ENCODE assay signal across 15 cellular contexts in the genomic region with DNA sequence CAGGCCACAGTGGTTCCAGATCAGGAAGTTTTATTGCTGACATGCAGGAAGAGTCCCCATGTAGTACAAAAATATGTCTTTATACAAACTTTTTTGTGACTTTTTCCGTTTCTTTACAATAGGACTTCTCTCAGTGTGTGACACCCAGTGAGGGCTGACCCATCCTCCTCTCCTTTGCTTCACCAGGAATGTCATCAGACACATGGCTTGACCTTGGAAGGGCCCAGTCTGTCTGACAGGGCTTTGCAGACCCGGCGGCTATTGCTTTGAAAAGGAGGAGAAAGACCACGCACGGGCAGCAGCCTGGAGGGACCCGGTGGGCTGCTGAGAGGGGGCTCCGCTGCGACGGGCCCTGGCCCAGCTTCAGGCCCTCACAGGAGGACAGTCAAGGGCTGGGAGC. TPM values are rescaled to one million over a fixed set of nuclear protein-coding genes. Genes with fewer than 3 reads are reported as not detected.
DNase-seq lines count a peak whose midpoint lies in the region; FAIRE-seq and TF ChIP-seq lines count a peak whose summit lies in the region.
"Had no signal": no experiment of that assay in that cellular context is flagged by ENCODE, and none has a peak within 500 bp of the region (broad histone marks: within the 10 kb centered on the region; RNA-seq: fewer than 3 reads in every experiment).

No MANE protein-coding gene starts in this region.

- no peaks in the 10 kb centered on the region for H3K9me1 ChIP-seq in endothelial cell of umbilical vein (replicated peaks; ENCODE audit: control insufficient read depth, extremely low read depth, insufficient read depth, low read length)

- H3K4me2 ChIP-seq in endothelial cell of umbilical vein (ENCODE audit: insufficient read depth, low read length): no peak overlapping the region
- H3K4me2 ChIP-seq: A549 had no signal

- H3K36me3 ChIP-seq in endothelial cell of umbilical vein (ENCODE audit: control insufficient read depth in 2 of 2, extremely low read depth in 1 of 2, insufficient read depth in 2 of 2, low read length in 2 of 2): peaks cover 0 to 5% of the 10 kb centered on the region in 2 experiments
- peaks cover 57% of the 10 kb centered on the region for H3K36me3 ChIP-seq in neutrophil

- FAIRE-seq in endothelial cell of umbilical vein (lab: Jason Lieb, UNC): no peak
- FAIRE-seq: A549, D721Med had no signal

- H3K9me3 ChIP-seq in endothelial cell of umbilical vein (replicated peaks; ENCODE audit: control insufficient read depth, insufficient read depth, low read length) (no peaks in the 10 kb centered on the region), neutrophil (no peaks in the 10 kb centered on the region)
- H3K9me3 ChIP-seq: A549 had no signal

- peak overlapping the region; percentile 71 for H3K27ac Mint-ChIP-seq in activated naive CD4-positive, alpha-beta T cell treated with anti-CD3 and anti-CD28 coated beads, Interleukin-2, amount 10 ng/mL, durations not matched to agents 7 days and 5 days
- H3K27ac Mint-ChIP-seq in CD14-positive monocyte: peak overlapping the region in 1 of 7 donors; percentile 30
- H3K27ac Mint-ChIP-seq: activated B cell treated with CpG ODN at 0.5 μM for 24 hours; activated T-cell treated with anti-CD3 and anti-CD28 coated beads, Interleukin-2, amount 50 U/mL, for 24 hours had no signal

- no peak overlapping the region for H2AFZ ChIP-seq in endothelial cell of umbilical vein (ENCODE audit: low read depth, low read length)

- CTCF ChIA-PET in activated naive CD4-positive, alpha-beta T cell treated with anti-CD3 and anti-CD28 coated beads, Interleukin-2, amount 10 ng/mL, durations not matched to agents 7 days and 5 days (lab: Charles Lee): no interaction called here
- CTCF ChIA-PET in endothelial cell of umbilical vein (lab: Charles Lee): interaction anchor here (1.5 kb wide), 1 partner anchor 81 kb away, joined by 3 read pairs; no protein-coding TSS in a partner anchor

- H3K27me3 ChIP-seq in endothelial cell of umbilical vein (ENCODE audit: control insufficient read depth in 2 of 2, insufficient read depth in 2 of 2, low read length in 2 of 2) (no peaks in the 10 kb centered on the region), neutrophil (no peaks in the 10 kb centered on the region)

- peaks cover 20% of the 10 kb centered on the region for H3K4me1 Mint-ChIP-seq in activated naive CD4-positive, alpha-beta T cell treated with anti-CD3 and anti-CD28 coated beads, Interleukin-2, amount 10 ng/mL, durations not matched to agents 7 days and 5 days
- H3K4me1 Mint-ChIP-seq in CD14-positive monocyte: peaks cover 20% of the 10 kb centered on the region

- dilution Hi-C loops in endothelial cell of umbilical vein (cut with MboI; ENCODE audit: extremely low pct_ligation_motif_present, low sequenced_read_pairs): no loop called here

- no peaks in the 10 kb centered on the region for H3K79me2 ChIP-seq in endothelial cell of umbilical vein (ENCODE audit: control insufficient read depth, insufficient read depth, low read length)

- BruUV-seq in endothelial cell of umbilical vein (replicated peaks; lab: Mats Ljungman, UMichigan): TSS peak; percentile 51

- no peak overlapping the region for H3K9ac ChIP-seq in endothelial cell of umbilical vein (replicated peaks; ENCODE audit: extremely low read depth, insufficient read depth, low read length)

- H3K27ac ChIP-seq in endothelial cell of umbilical vein (ENCODE audit: insufficient read depth, low read depth, low read length): no peak overlapping the region
- H3K27ac ChIP-seq in neutrophil: peak overlapping the region; percentile 88

- H3K4me3 ChIP-seq in endothelial cell of umbilical vein (replicated peaks in 1 of 3; ENCODE audit: insufficient read depth in 1 of 3, low read depth in 1 of 3, low read length in 3 of 3) (no peak overlapping the region), neutrophil (ENCODE audit: low read depth in 1 of 2, low read length in 1 of 2) (no peak overlapping the region)
- H3K4me3 ChIP-seq: A549 had no signal

- no peaks in the 10 kb centered on the region for H3K9me3 Mint-ChIP-seq in activated naive CD4-positive, alpha-beta T cell treated with anti-CD3 and anti-CD28 coated beads, Interleukin-2, amount 10 ng/mL, durations not matched to agents 7 days and 5 days
- H3K9me3 Mint-ChIP-seq in CD14-positive monocyte: peaks cover 0 to 2% (median 0%) of the 10 kb centered on the region in 7 donors
- H3K9me3 Mint-ChIP-seq: activated B cell treated with CpG ODN at 0.5 μM for 24 hours; activated T-cell treated with anti-CD3 and anti-CD28 coated beads, Interleukin-2, amount 50 U/mL, for 24 hours; HFFc6; naive thymus-derived CD8-positive, alpha-beta T cell had no signal

- intact Hi-C loops in endothelial cell of umbilical vein (cut with micrococcal nuclease): no loop called here
- intact Hi-C loops in CD14-positive monocyte (cut with micrococcal nuclease): no loop called here

- H3K27me3 Mint-ChIP-seq in activated naive CD4-positive, alpha-beta T cell treated with anti-CD3 and anti-CD28 coated beads, Interleukin-2, amount 10 ng/mL, durations not matched to agents 7 days and 5 days: peaks cover 4% of the 10 kb centered on the region
- peaks cover 0 to 1% (median 0%) of the 10 kb centered on the region in 3 donors for H3K27me3 Mint-ChIP-seq in CD14-positive monocyte (ENCODE audit: low read depth in 3 of 3)
- H3K27me3 Mint-ChIP-seq: activated B cell treated with CpG ODN at 0.5 μM for 24 hours; activated T-cell treated with anti-CD3 and anti-CD28 coated beads, Interleukin-2, amount 50 U/mL, for 24 hours had no signal

- H3K4me3 Mint-ChIP-seq in activated naive CD4-positive, alpha-beta T cell treated with anti-CD3 and anti-CD28 coated beads, Interleukin-2, amount 10 ng/mL, durations not matched to agents 7 days and 5 days: no peak overlapping the region
- H3K4me3 Mint-ChIP-seq in CD14-positive monocyte: no peak overlapping the region
- H3K4me3 Mint-ChIP-seq: activated B cell treated with CpG ODN at 0.5 μM for 24 hours; activated T-cell treated with anti-CD3 and anti-CD28 coated beads, Interleukin-2, amount 50 U/mL, for 24 hours; HFFc6; naive thymus-derived CD8-positive, alpha-beta T cell had no signal

- H3K36me3 Mint-ChIP-seq in activated naive CD4-positive, alpha-beta T cell treated with anti-CD3 and anti-CD28 coated beads, Interleukin-2, amount 10 ng/mL, durations not matched to agents 7 days and 5 days: peaks cover 18% of the 10 kb centered on the region
- H3K36me3 Mint-ChIP-seq in CD14-positive monocyte: peaks cover 38 to 49% of the 10 kb centered on the region in 2 donors

- no peak for DNase-seq in activated naive CD4-positive, alpha-beta T cell treated with anti-CD3 and anti-CD28 coated beads, Interleukin-2, amount 10 ng/mL, durations not matched to agents 7 days and 5 days
- DNase-seq in activated naive CD4-positive, alpha-beta T cell (lab: John Stamatoyannopoulos, UW): no peak
- no peak for DNase-seq in endothelial cell of umbilical vein (ENCODE audit: low read depth, low spot score)
- no peak for DNase-seq in NCI-H748 treated with DMSO at 0.1 percent for 48 hours (lab: John Stamatoyannopoulos, UW)
- DNase-seq in CD14-positive monocyte (ENCODE audit: low spot score): no peak
- DNase-seq: activated B cell treated with CpG ODN at 0.5 μM for 24 hours; activated CD4-positive, alpha-beta T cell treated with anti-CD3 and anti-CD28 coated beads, Interleukin-2, amount 50 U/mL, for 48 hours; activated T-cell treated with anti-CD3 and anti-CD28 coated beads, Interleukin-2, amount 50 U/mL, for 24 hours; amniotic stem cell; HFFc6; naive thymus-derived CD8-positive, alpha-beta T cell; posterior cingulate gyrus had no signal

- H4K20me1 ChIP-seq in endothelial cell of umbilical vein (replicated peaks; ENCODE audit: control insufficient read depth, extremely low read depth, insufficient read depth, low read length): no peaks in the 10 kb centered on the region

- POLR2A ChIA-PET in endothelial cell of umbilical vein (lab: Charles Lee): no interaction called here

- TF ChIP-seq POLR2A in endothelial cell of umbilical vein (IDR thresholded peaks at IDR 0.05; ENCODE audit: low read depth, low read length): no peak

- H3K4me1 ChIP-seq in endothelial cell of umbilical vein (ENCODE audit: control insufficient read depth, extremely low read depth, insufficient read depth, low read length): peaks cover 25% of the 10 kb centered on the region
- peaks cover 60 to 62% of the 10 kb centered on the region in 2 experiments for H3K4me1 ChIP-seq in neutrophil (ENCODE audit: control insufficient read depth in 1 of 2, insufficient read depth in 1 of 2, low read depth in 1 of 2, low read length in 1 of 2)

- TF ChIP-seq CTCF in endothelial cell of umbilical vein (IDR thresholded peaks at IDR 0.05; ENCODE audit: extremely low read depth in 1 of 2, insufficient read depth in 1 of 2, low read depth in 1 of 2, low read length in 2 of 2): no peak
- no peak for TF ChIP-seq CTCF in neutrophil (IDR thresholded peaks at IDR 0.05)
- TF ChIP-seq CTCF in CD14-positive monocyte (IDR thresholded peaks at IDR 0.05): no peak

RNA-seq across cellular contexts. Expression of a gene that starts 16.2 kb away (rescaled TPM):
- 63.2 and 64.7 TPM in 2 replicates for total RNA-seq in endothelial cell of umbilical vein
- polyA plus RNA-seq in endothelial cell of umbilical vein (132 and 255 TPM in 2 replicates), CD14-positive monocyte (10 to 100 TPM; 16.6 to 19.1 TPM)
- polyA plus RNA-seq in endothelial cell of umbilical vein (2011; cell fraction: cytosol; rRNA removed): 42.8 and 79.0 TPM in 2 replicates
- 14.7 and 18.7 TPM in 2 replicates for polyA plus RNA-seq in endothelial cell of umbilical vein (2011; cell fraction: nucleus; rRNA removed)
- polyA plus RNA-seq in endothelial cell of umbilical vein (2012): 37.9 and 66.8 TPM in 2 replicates
- polyA minus RNA-seq in endothelial cell of umbilical vein: 9.2 and 12.4 TPM in 2 replicates
- polyA minus RNA-seq in endothelial cell of umbilical vein (2011; cell fraction: cytosol; rRNA and poly(A)+ RNA removed): 3.6 TPM
- 2.0 and 3.8 TPM in 2 replicates for polyA minus RNA-seq in endothelial cell of umbilical vein (2011; cell fraction: nucleus; rRNA and poly(A)+ RNA removed)

RNA-seq across cellular contexts. Expression of a gene that starts 33.4 kb away (rescaled TPM):
- total RNA-seq in endothelial cell of umbilical vein: 5.1 and 7.2 TPM in 2 replicates
- polyA plus RNA-seq in endothelial cell of umbilical vein: 1.6 and 1.8 TPM in 2 replicates
- 0.72 and 0.76 TPM in 2 replicates for polyA plus RNA-seq in endothelial cell of umbilical vein (2011; cell fraction: cytosol; rRNA removed)
- 26.0 and 27.2 TPM in 2 replicates for polyA plus RNA-seq in endothelial cell of umbilical vein (2011; cell fraction: nucleus; rRNA removed)
- polyA plus RNA-seq in endothelial cell of umbilical vein (2012): 3.2 and 4.3 TPM in 2 replicates
- 0.68 and 1.5 TPM in 2 replicates for polyA minus RNA-seq in endothelial cell of umbilical vein
- polyA minus RNA-seq in endothelial cell of umbilical vein (2011; cell fraction: cytosol; rRNA and poly(A)+ RNA removed): 0.61 TPM
- polyA minus RNA-seq in endothelial cell of umbilical vein (2011; cell fraction: nucleus; rRNA and poly(A)+ RNA removed): 3.9 and 5.1 TPM in 2 replicates
- polyA plus RNA-seq in CD14-positive monocyte: not detected

RNA-seq across cellular contexts. Expression of a gene that starts 46.1 kb away (rescaled TPM):
- total RNA-seq in endothelial cell of umbilical vein: 35.2 and 36.8 TPM in 2 replicates
- polyA plus RNA-seq in endothelial cell of umbilical vein (20.8 and 21.4 TPM in 2 replicates), CD14-positive monocyte (10 to 100 TPM; 40.2 to 65.9 TPM)
- 19.7 and 22.9 TPM in 2 replicates for polyA plus RNA-seq in endothelial cell of umbilical vein (2011; cell fraction: cytosol; rRNA removed)
- polyA plus RNA-seq in endothelial cell of umbilical vein (2011; cell fraction: nucleus; rRNA removed): 25.5 and 29.9 TPM in 2 replicates
- polyA plus RNA-seq in endothelial cell of umbilical vein (2012): 13.3 and 14.5 TPM in 2 replicates
- 26.0 and 37.4 TPM in 2 replicates for polyA minus RNA-seq in endothelial cell of umbilical vein
- 4.6 TPM for polyA minus RNA-seq in endothelial cell of umbilical vein (2011; cell fraction: cytosol; rRNA and poly(A)+ RNA removed)
- 7.8 and 8.1 TPM in 2 replicates for polyA minus RNA-seq in endothelial cell of umbilical vein (2011; cell fraction: nucleus; rRNA and poly(A)+ RNA removed)

RNA-seq across cellular contexts. Expression of a gene that starts 58.1 kb away (rescaled TPM):
- 38.2 and 40.3 TPM in 2 replicates for total RNA-seq in endothelial cell of umbilical vein
- polyA plus RNA-seq in endothelial cell of umbilical vein (76.9 and 98.5 TPM in 2 replicates), CD14-positive monocyte (100 to 1,000 TPM; 224 to 234 TPM)
- polyA plus RNA-seq in endothelial cell of umbilical vein (2011; cell fraction: cytosol; rRNA removed): 79.3 and 82.5 TPM in 2 replicates
- polyA plus RNA-seq in endothelial cell of umbilical vein (2011; cell fraction: nucleus; rRNA removed): 19.2 and 23.5 TPM in 2 replicates
- polyA plus RNA-seq in endothelial cell of umbilical vein (2012): 39.0 and 62.6 TPM in 2 replicates
- polyA minus RNA-seq in endothelial cell of umbilical vein: 35.9 and 40.8 TPM in 2 replicates
- polyA minus RNA-seq in endothelial cell of umbilical vein (2011; cell fraction: cytosol; rRNA and poly(A)+ RNA removed): 26.2 TPM
- polyA minus RNA-seq in endothelial cell of umbilical vein (2011; cell fraction: nucleus; rRNA and poly(A)+ RNA removed): 7.1 and 8.3 TPM in 2 replicates
